Comparison of ENCODE assay signal across 8 cellular contexts in genomic region chr17:75516619-75517276, GRCh38. TPM values are rescaled to one million over a fixed set of nuclear protein-coding genes. Genes with fewer than 3 reads are reported as not detected.
A peak's percentile ranks its signal among the peaks of the same experiment; 100 is the strongest.
DNase-seq lines count a peak whose midpoint lies in the region; ATAC-seq and TF ChIP-seq lines count a peak whose summit lies in the region.

No MANE protein-coding gene starts in this region.

- peak overlapping the region; percentile 70 for H3K27ac ChIP-seq in CD4-positive, alpha-beta memory T cell (ENCODE audit: low read depth, low read length)
- peak overlapping the region; percentile 12 for H3K27ac ChIP-seq in HUES48 (ENCODE audit: low read depth, low read length)
- H3K27ac ChIP-seq in foreskin keratinocyte, result no peak overlapping the region

- peak overlapping the region; percentile 45 to 64 for H3K4me3 ChIP-seq in CD4-positive, alpha-beta memory T cell (ENCODE audit: low read length in 2 of 2)
- H3K4me3 ChIP-seq in HUES48 (ENCODE audit: low read depth, low read length), result peak overlapping the region; percentile 98

- H3K4me1 ChIP-seq in CD4-positive, alpha-beta memory T cell (ENCODE audit: insufficient read depth, low read length), result peaks cover 29% of the 10 kb centered on the region
- H3K4me1 ChIP-seq in HUES48 (ENCODE audit: control insufficient read depth, insufficient read depth, low read length), result peaks cover 6% of the 10 kb centered on the region; the same call in 1 of the 2 replicates
- H3K4me1 ChIP-seq in foreskin keratinocyte, result peaks cover 3% of the 10 kb centered on the region

- H3K36me3 ChIP-seq in CD4-positive, alpha-beta memory T cell (ENCODE audit: insufficient read depth, low read length), result peaks cover 10% of the 10 kb centered on the region
- peaks cover 42% of the 10 kb centered on the region for H3K36me3 ChIP-seq in HUES48 (ENCODE audit: control insufficient read depth, insufficient read depth, low read length)

- H3K27ac Mint-ChIP-seq in CD4-positive, alpha-beta memory T cell, result peak overlapping the region; percentile 79 to 98 (median 93)
- peak overlapping the region; percentile 57 for H3K27ac Mint-ChIP-seq in activated CD4-positive, alpha-beta T cell treated with anti-CD3 and anti-CD28 coated beads, Interleukin-2, amount 10 ng/mL, durations not matched to agents 24 days and 14 days
- H3K27ac Mint-ChIP-seq in neural crest cell (ENCODE audit: unreplicated experiment), result no peak overlapping the region

- H3K9ac ChIP-seq in HUES48 (ENCODE audit: low read depth, low read length), result no peak overlapping the region

- H3K36me3 Mint-ChIP-seq in CD4-positive, alpha-beta memory T cell, result peaks cover 10 to 20% of the 10 kb centered on the region in 2 donors
- H3K36me3 Mint-ChIP-seq in activated CD4-positive, alpha-beta T cell treated with anti-CD3 and anti-CD28 coated beads, Interleukin-2, amount 10 ng/mL, durations not matched to agents 24 days and 14 days (ENCODE audit: low read depth), result peaks cover 21% of the 10 kb centered on the region
- peaks cover 3% of the 10 kb centered on the region for H3K36me3 Mint-ChIP-seq in neural crest cell (ENCODE audit: low read depth)

- DNase-seq in CD4-positive, alpha-beta memory T cell, result peak in 1 of 5 donors; percentile 29
- DNase-seq in activated CD4-positive, alpha-beta T cell treated with anti-CD3 and anti-CD28 coated beads, Interleukin-2, amount 10 ng/mL, durations not matched to agents 24 days and 14 days, result peak; percentile 82
- DNase-seq in erythroblast (lab: John Stamatoyannopoulos, UW) (peak; percentile 68 to 73), neural crest cell (ENCODE audit: low read depth, low spot score) (peak; percentile 50), Ammon's horn (ENCODE audit: low spot score) (no peak), foreskin keratinocyte (no peak)

- TF ChIP-seq POLR2A in erythroblast (IDR thresholded peaks at IDR 0.05; ENCODE audit: low read length), result no peak

- no peak for TF ChIP-seq CTCF in neural crest cell (conservative IDR thresholded peaks at IDR 0.05)
- TF ChIP-seq CTCF in foreskin keratinocyte (conservative IDR thresholded peaks at IDR 0.05), result no peak

- peaks cover 16 to 31% (median 19%) of the 10 kb centered on the region in 4 donors for H3K4me1 Mint-ChIP-seq in CD4-positive, alpha-beta memory T cell
- H3K4me1 Mint-ChIP-seq in activated CD4-positive, alpha-beta T cell treated with anti-CD3 and anti-CD28 coated beads, Interleukin-2, amount 10 ng/mL, durations not matched to agents 24 days and 14 days, result peaks cover 22% of the 10 kb centered on the region
- peaks cover 32% of the 10 kb centered on the region for H3K4me1 Mint-ChIP-seq in neural crest cell

- no peaks in the 10 kb centered on the region for H3K27me3 ChIP-seq in CD4-positive, alpha-beta memory T cell (ENCODE audit: insufficient read depth, low read length)
- no peaks in the 10 kb centered on the region for H3K27me3 ChIP-seq in HUES48 (ENCODE audit: control insufficient read depth, insufficient read depth, low read length)
- H3K27me3 ChIP-seq in foreskin keratinocyte, result no peaks in the 10 kb centered on the region

- POLR2A ChIA-PET in CD4-positive, alpha-beta memory T cell (lab: Charles Lee; ENCODE audit: partially characterized antibody), result interaction anchor here (1.0 to 2.2 kb wide), 26 partner anchors 9 to 504 kb away, joined by 3 to 72 read pairs (median 5); partner anchors contain the start of genes GALK1, GGA3, GRB2 and LLGL2

- no peaks in the 10 kb centered on the region for H3K27me3 Mint-ChIP-seq in CD4-positive, alpha-beta memory T cell
- peaks cover 7% of the 10 kb centered on the region for H3K27me3 Mint-ChIP-seq in activated CD4-positive, alpha-beta T cell treated with anti-CD3 and anti-CD28 coated beads, Interleukin-2, amount 10 ng/mL, durations not matched to agents 24 days and 14 days
- no peaks in the 10 kb centered on the region for H3K27me3 Mint-ChIP-seq in neural crest cell (ENCODE audit: low read depth)

- CTCF ChIA-PET in CD4-positive, alpha-beta memory T cell (lab: Charles Lee; ENCODE audit: partially characterized antibody), result interaction anchor here (0.5 to 3.3 kb wide), 19 partner anchors 9 to 1209 kb away, joined by 3 to 24 read pairs (median 5); partner anchors contain the start of genes GRB2, LLGL2, SLC25A19 and TMEM94

- intact Hi-C loops in CD4-positive, alpha-beta memory T cell (cut with micrococcal nuclease), result loop anchor here (1.0 to 5.0 kb wide), 6 partner anchors 9 to 334 kb away; partner anchors contain the start of genes GRB2, LLGL2, SLC25A19 and SUMO2
- intact Hi-C loops in activated CD4-positive, alpha-beta T cell treated with anti-CD3 and anti-CD28 coated beads, Interleukin-2, amount 10 ng/mL, durations not matched to agents 24 days and 14 days (cut with micrococcal nuclease), result loop anchor here (1.0 to 10.0 kb wide), 5 partner anchors 9 to 222 kb away; partner anchors contain the start of genes LLGL2 and TMEM94

- no peaks in the 10 kb centered on the region for H3K9me3 Mint-ChIP-seq in CD4-positive, alpha-beta memory T cell
- no peaks in the 10 kb centered on the region for H3K9me3 Mint-ChIP-seq in activated CD4-positive, alpha-beta T cell treated with anti-CD3 and anti-CD28 coated beads, Interleukin-2, amount 10 ng/mL, durations not matched to agents 24 days and 14 days
- no peaks in the 10 kb centered on the region for H3K9me3 Mint-ChIP-seq in neural crest cell

- ATAC-seq in GM19467 (IDR thresholded peaks at IDR 0.05; ENCODE audit: unreplicated experiment) (peak; percentile 23), foreskin keratinocyte (no peak)

- H3K4me3 Mint-ChIP-seq in CD4-positive, alpha-beta memory T cell, result peak overlapping the region; percentile 78 to 91 (median 84)
- H3K4me3 Mint-ChIP-seq in activated CD4-positive, alpha-beta T cell treated with anti-CD3 and anti-CD28 coated beads, Interleukin-2, amount 10 ng/mL, durations not matched to agents 24 days and 14 days, result peak overlapping the region; percentile 77
- H3K4me3 Mint-ChIP-seq in neural crest cell, result peak overlapping the region; percentile 90

- H3K9me3 ChIP-seq in CD4-positive, alpha-beta memory T cell (ENCODE audit: control insufficient read depth in 1 of 2, low read length in 2 of 2), result no peaks in the 10 kb centered on the region
- no peaks in the 10 kb centered on the region for H3K9me3 ChIP-seq in HUES48 (ENCODE audit: control insufficient read depth, insufficient read depth, low read length)

RNA-seq across cellular contexts. Expression of gene TSEN54, which starts 0.4 kb away (rescaled TPM):
- total RNA-seq in CD4-positive, alpha-beta memory T cell, result 10 to 100 TPM; 45.7 to 49.3 TPM
- 100 to 1,000 TPM in 1 of 2 donors, 10 to 100 TPM in 1; 80.3 to 110 TPM for polyA plus RNA-seq in CD4-positive, alpha-beta memory T cell
- total RNA-seq in activated CD4-positive, alpha-beta T cell treated with anti-CD3 and anti-CD28 coated beads, Interleukin-2, amount 10 ng/mL, durations not matched to agents 24 days and 14 days, result 61.7 and 66.4 TPM in 2 replicates
- total RNA-seq in neural crest cell (48.1 and 49.0 TPM in 2 replicates), foreskin keratinocyte (33.6 and 36.1 TPM in 2 replicates)
- polyA plus RNA-seq in foreskin keratinocyte, result 37.8 and 41.1 TPM in 2 replicates

RNA-seq across cellular contexts. Expression of gene CASKIN2, which starts 1.4 kb away (rescaled TPM):
- total RNA-seq in CD4-positive, alpha-beta memory T cell, result under 1 TPM; 0.32 to 0.53 TPM
- not detected for polyA plus RNA-seq in CD4-positive, alpha-beta memory T cell
- total RNA-seq in activated CD4-positive, alpha-beta T cell treated with anti-CD3 and anti-CD28 coated beads, Interleukin-2, amount 10 ng/mL, durations not matched to agents 24 days and 14 days, result 1.4 and 1.6 TPM in 2 replicates
- 42.3 and 44.5 TPM in 2 replicates for total RNA-seq in neural crest cell
- 11.5 and 12.0 TPM in 2 replicates for total RNA-seq in foreskin keratinocyte
- 6.8 and 6.9 TPM in 2 replicates for polyA plus RNA-seq in foreskin keratinocyte

RNA-seq across cellular contexts. Expression of gene LLGL2, which starts 8.7 kb away (rescaled TPM):
- total RNA-seq in CD4-positive, alpha-beta memory T cell, result 10 to 100 TPM; 40.1 to 43.6 TPM
- 10 to 100 TPM; 19.3 to 24.4 TPM for polyA plus RNA-seq in CD4-positive, alpha-beta memory T cell
- total RNA-seq in activated CD4-positive, alpha-beta T cell treated with anti-CD3 and anti-CD28 coated beads, Interleukin-2, amount 10 ng/mL, durations not matched to agents 24 days and 14 days, result 6.5 and 9.0 TPM in 2 replicates
- total RNA-seq in neural crest cell (3.4 and 4.3 TPM in 2 replicates), foreskin keratinocyte (24.6 and 28.2 TPM in 2 replicates)
- 25.7 and 26.8 TPM in 2 replicates for polyA plus RNA-seq in foreskin keratinocyte

Comparison
In these comparisons a context has a peak if more than half of its experiments do, and no peak if none do; other contexts are left out.
1. DNase-seq: peak in activated CD4-positive, alpha-beta T cell treated with anti-CD3 and anti-CD28 coated beads, Interleukin-2, amount 10 ng/mL, durations not matched to agents 24 days and 14 days (single experiment), erythroblast (2 of 2) and neural crest cell (single experiment); none in Ammon's horn (single experiment) and foreskin keratinocyte (0 of 2).
2. Peak in every context shown above with its lines, with median percentiles within 50 percentile points of each other: H3K4me3 Mint-ChIP-seq.